ENCODE assay signal across 8 cellular contexts in the genomic region with DNA sequence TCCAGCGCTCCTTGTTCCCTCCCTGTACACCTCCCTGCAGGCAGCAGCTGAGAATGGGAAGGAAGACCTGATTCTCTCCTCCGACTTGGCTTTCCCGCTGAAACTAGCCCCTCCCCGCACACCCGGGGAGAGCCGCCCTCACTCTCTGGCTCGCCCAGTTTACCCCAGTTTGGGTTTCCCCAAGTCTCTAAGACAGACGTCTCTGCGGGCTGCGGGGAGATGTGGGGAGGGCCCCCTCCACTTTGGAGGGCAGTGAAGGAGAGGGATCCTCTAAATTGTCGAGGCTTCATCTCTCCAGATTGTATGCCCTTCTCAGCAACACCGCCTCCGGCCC. TPM values are rescaled to one million over a fixed set of nuclear protein-coding genes. Genes with fewer than 3 reads are reported as not detected.
DNase-seq lines count a peak whose midpoint lies in the region; ATAC-seq and TF ChIP-seq lines count a peak whose summit lies in the region.

No MANE protein-coding gene starts in this region.

- no peaks in the 10 kb centered on the region for H3K9me3 Mint-ChIP-seq in endothelial cell (ENCODE audit: unreplicated experiment)

- H4K20me1 ChIP-seq in osteoblast (ENCODE audit: insufficient read depth, low read length), result no peaks in the 10 kb centered on the region

- no peaks in the 10 kb centered on the region for H3K9me3 ChIP-seq in osteoblast (ENCODE audit: low read depth, low read length)

- no peaks in the 10 kb centered on the region for H3K79me2 ChIP-seq in osteoblast (ENCODE audit: insufficient read depth, low read length)

- H3K27ac Mint-ChIP-seq in endothelial cell (ENCODE audit: unreplicated experiment), result no peak overlapping the region

- peaks cover 20% of the 10 kb centered on the region for H3K27me3 Mint-ChIP-seq in endothelial cell (ENCODE audit: unreplicated experiment)

- TF ChIP-seq CTCF in endothelial cell (IDR thresholded peaks at IDR 0.05; ENCODE audit: unreplicated experiment) (no peak), osteoblast (IDR thresholded peaks at IDR 0.05; ENCODE audit: extremely low read depth, low read depth, low read length) (no peak)

- H3K4me2 ChIP-seq in osteoblast (ENCODE audit: insufficient read depth, low read length), result peak overlapping the region; percentile 69

- peak overlapping the region; percentile 65 for H3K4me3 Mint-ChIP-seq in endothelial cell (ENCODE audit: unreplicated experiment)

- no peak overlapping the region for H3K27ac ChIP-seq in osteoblast (ENCODE audit: low read depth, low read length)

- no peaks in the 10 kb centered on the region for H3K36me3 Mint-ChIP-seq in endothelial cell (ENCODE audit: low read depth, unreplicated experiment)

- DNase-seq in activated gamma-delta T cell treated with Interleukin-2 at 50 U/mL for 16 hours (peak; percentile 33), activated gamma-delta T cell (lab: John Stamatoyannopoulos, UW) (no peak), endothelial cell (ENCODE audit: low spot score) (no peak), osteoblast (ENCODE audit: insufficient read length, low spot score, missing footprints) (no peak)
- DNase-seq in activated CD4-positive, alpha-beta T cell treated with anti-CD3 and anti-CD28 coated beads, Interleukin-2, amount 50 U/mL, for 4 hours, result peak; percentile 27 to 44

- no peak for ATAC-seq in HG03045 (IDR thresholded peaks at IDR 0.05; ENCODE audit: unreplicated experiment)
- no peak for ATAC-seq in HG03460 (IDR thresholded peaks at IDR 0.05; ENCODE audit: unreplicated experiment)
- ATAC-seq in HG03139 (IDR thresholded peaks at IDR 0.05; ENCODE audit: unreplicated experiment), result no peak

- peak overlapping the region; percentile 63 for H2AFZ ChIP-seq in osteoblast (ENCODE audit: low read length)

- H3K27me3 ChIP-seq in osteoblast (ENCODE audit: insufficient read depth, low read length), result peaks cover 18% of the 10 kb centered on the region

- no peaks in the 10 kb centered on the region for H3K36me3 ChIP-seq in osteoblast (ENCODE audit: insufficient read depth, low read length)

- peaks cover 19% of the 10 kb centered on the region for H3K4me1 ChIP-seq in osteoblast (ENCODE audit: insufficient read depth, low read length)

- peaks cover 18% of the 10 kb centered on the region for H3K4me1 Mint-ChIP-seq in endothelial cell (ENCODE audit: unreplicated experiment)

- H3K4me3 ChIP-seq in osteoblast (ENCODE audit: insufficient read depth, low read length), result peak overlapping the region; percentile 55

RNA-seq across cellular contexts. Expression of a gene that starts 0.8 kb away (rescaled TPM):
- total RNA-seq in endothelial cell (ENCODE audit: unreplicated experiment), result 1.3 TPM
- under 0.01 and 0.29 TPM in 2 replicates for total RNA-seq in osteoblast

RNA-seq across cellular contexts. Expression of a gene that starts 8.2 kb away (rescaled TPM):
- total RNA-seq in endothelial cell (ENCODE audit: unreplicated experiment) (15.5 TPM), osteoblast (14.8 and 16.5 TPM in 2 replicates)

RNA-seq across cellular contexts. Expression of a gene that starts 38.7 kb away (rescaled TPM):
- total RNA-seq in endothelial cell (ENCODE audit: unreplicated experiment) (49.0 TPM), osteoblast (40.4 and 44.2 TPM in 2 replicates)

RNA-seq across cellular contexts. Expression of a gene that starts 50.7 kb away (rescaled TPM):
- total RNA-seq in endothelial cell (ENCODE audit: unreplicated experiment) (11.2 TPM), osteoblast (10.3 and 10.9 TPM in 2 replicates)

Comparison
In these comparisons a context has a peak if more than half of its experiments do, and no peak if none do; other contexts are left out.
1. DNase-seq: peak in activated gamma-delta T cell treated with Interleukin-2 at 50 U/mL for 16 hours (single experiment) and activated CD4-positive, alpha-beta T cell treated with anti-CD3 and anti-CD28 coated beads, Interleukin-2, amount 50 U/mL, for 4 hours (2 of 2); none in activated gamma-delta T cell (single experiment), endothelial cell (single experiment) and osteoblast (single experiment).